1 cellular context compared by ENCODE assay signal in genomic region chr12:27347779-27348178, GRCh38.
TF ChIP-seq lines count a peak whose summit lies in the region.

No MANE protein-coding gene starts in this region.

TF ChIP-seq in GM23338, 12 proteins besides CTCF, POLR2A, EP300 and RAD21 (continued from another document):
- no peak for TF ChIP-seq REST (IDR thresholded peaks at IDR 0.05; ENCODE audit: unreplicated experiment)
- no peak for TF ChIP-seq CREB1 (CRISPR knock-in tag; IDR thresholded peaks at IDR 0.05; ENCODE audit: low read depth)
- no peak for TF ChIP-seq POLR2AphosphoS5 (IDR thresholded peaks at IDR 0.05; ENCODE audit: low read depth)
- no peak for TF ChIP-seq STAT1 (IDR thresholded peaks at IDR 0.05; ENCODE audit: unreplicated experiment)
- TF ChIP-seq ZNF331 (CRISPR knock-in tag; IDR thresholded peaks at IDR 0.05; ENCODE audit: low read depth), result no peak
- no peak for TF ChIP-seq ZNF114 (CRISPR knock-in tag; IDR thresholded peaks at IDR 0.05)
- TF ChIP-seq EZH2phosphoT487 (IDR thresholded peaks at IDR 0.05; ENCODE audit: unreplicated experiment), result no peak
- no peak for TF ChIP-seq EZH2 (IDR thresholded peaks at IDR 0.05; ENCODE audit: low read depth, unreplicated experiment)
